ENCODE assay signal across 15 cellular contexts in genomic region chr11:92249156-92249753, GRCh38. TPM values are rescaled to one million over a fixed set of nuclear protein-coding genes. Genes with fewer than 3 reads are reported as not detected.
DNase-seq lines count a peak whose midpoint lies in the region; ATAC-seq and TF ChIP-seq lines count a peak whose summit lies in the region.
"Had no signal": no experiment of that assay in that cellular context is flagged by ENCODE, and none has a peak within 500 bp of the region (broad histone marks: within the 10 kb centered on the region; RNA-seq: fewer than 3 reads in every experiment).

No MANE protein-coding gene starts in this region.

- ATAC-seq in HG03469 (IDR thresholded peaks at IDR 0.05; ENCODE audit: unreplicated experiment) (no peak), HG02763 (IDR thresholded peaks at IDR 0.05; ENCODE audit: unreplicated experiment) (no peak)

- peaks cover 11% of the 10 kb centered on the region for H3K4me1 Mint-ChIP-seq in progenitor cell of endocrine pancreas (ENCODE audit: low read depth)
- H3K4me1 Mint-ChIP-seq: CD4-positive, CD25-positive, alpha-beta regulatory T cell; IgD-negative memory B cell had no signal

- TF ChIP-seq CTCF in progenitor cell of endocrine pancreas (IDR thresholded peaks at IDR 0.05; ENCODE audit: unreplicated experiment) = no peak

- H3K27me3 Mint-ChIP-seq in progenitor cell of endocrine pancreas = peaks cover 5% of the 10 kb centered on the region
- H3K27me3 Mint-ChIP-seq: CD4-positive, CD25-positive, alpha-beta regulatory T cell; IgD-negative memory B cell had no signal

- DNase-seq in NCI-H82 (lab: John Stamatoyannopoulos, UW) (peak; percentile 6), NCI-H82 treated with DMSO at 0.1 percent for 48 hours (lab: John Stamatoyannopoulos, UW; ENCODE audit: unreplicated experiment) (no peak), NCI-H187 treated with DMSO at 0.1 percent for 48 hours (lab: John Stamatoyannopoulos, UW) (peak; percentile 34), SK-N-DZ (ENCODE audit: low spot score) (peak; percentile 77), progenitor cell of endocrine pancreas (ENCODE audit: low spot score, unreplicated experiment) (no peak)
- no peak for DNase-seq in central memory CD4-positive, alpha-beta T cell
- DNase-seq: ACHN; CD4-positive, CD25-positive, alpha-beta regulatory T cell; GF-D8; GM23248; HCEC 1CT; KG1 had no signal

- peaks cover 1% of the 10 kb centered on the region for H3K36me3 Mint-ChIP-seq in progenitor cell of endocrine pancreas (ENCODE audit: insufficient read depth)
- H3K36me3 Mint-ChIP-seq: CD4-positive, CD25-positive, alpha-beta regulatory T cell; IgD-negative memory B cell had no signal

- peak overlapping the region; percentile 12 for H3K4me3 Mint-ChIP-seq in progenitor cell of endocrine pancreas (ENCODE audit: low read depth)
- H3K4me3 Mint-ChIP-seq: CD4-positive, CD25-positive, alpha-beta regulatory T cell; IgD-negative memory B cell had no signal

- no peaks in the 10 kb centered on the region for H3K9me3 Mint-ChIP-seq in progenitor cell of endocrine pancreas (ENCODE audit: low read depth)

- no peak overlapping the region for H3K27ac Mint-ChIP-seq in progenitor cell of endocrine pancreas
- H3K27ac Mint-ChIP-seq: CD4-positive, CD25-positive, alpha-beta regulatory T cell; IgD-negative memory B cell had no signal

RNA-seq across cellular contexts. Expression of gene FAT3, which starts 24.6 kb away (rescaled TPM):
- 8.7 and 9.5 TPM in 2 replicates for polyA plus RNA-seq in SK-N-DZ (2014; cell fraction: cytosol; rRNA removed)
- polyA plus RNA-seq in SK-N-DZ (2014; cell fraction: nucleus; rRNA removed) = 8.3 and 13.9 TPM in 2 replicates
- 11.9 and 16.4 TPM in 2 replicates for total RNA-seq in progenitor cell of endocrine pancreas
- total RNA-seq: CD4-positive, CD25-positive, alpha-beta regulatory T cell had no signal
- polyA plus RNA-seq: CD4-positive, CD25-positive, alpha-beta regulatory T cell; IgD-negative memory B cell had no signal

Comparison
In these comparisons a context has a peak if more than half of its experiments do, and no peak if none do; other contexts are left out.
1. DNase-seq: peak in NCI-H82 (single experiment), NCI-H187 treated with DMSO at 0.1 percent for 48 hours (single experiment) and SK-N-DZ (single experiment); none in NCI-H82 treated with DMSO at 0.1 percent for 48 hours (single experiment), progenitor cell of endocrine pancreas (single experiment) and central memory CD4-positive, alpha-beta T cell (single experiment).